In genomic region chrX:123964155-123964554, GRCh38 we compare ENCODE assay signal across 9 cellular contexts. TPM values are rescaled to one million over a fixed set of nuclear protein-coding genes. Genes with fewer than 3 reads are reported as not detected.
DNase-seq lines count a peak whose midpoint lies in the region; ATAC-seq and TF ChIP-seq lines count a peak whose summit lies in the region.
"Had no signal": no experiment of that assay in that cellular context is flagged by ENCODE, and none has a peak within 500 bp of the region (broad histone marks: within the 10 kb centered on the region; RNA-seq: fewer than 3 reads in every experiment).

No MANE protein-coding gene starts in this region.

- peaks cover 11% of the 10 kb centered on the region for H3K27me3 Mint-ChIP-seq in activated naive CD4-positive, alpha-beta T cell treated with anti-CD3 and anti-CD28 coated beads, Interleukin-2, amount 10 ng/mL, durations not matched to agents 7 days and 5 days
- H3K27me3 Mint-ChIP-seq in activated naive CD8-positive, alpha-beta T cell = no peaks in the 10 kb centered on the region
- peaks cover 29 to 35% (median 33%) of the 10 kb centered on the region in 3 donors for H3K27me3 Mint-ChIP-seq in immature natural killer cell (ENCODE audit: low read depth in 3 of 3)

- peak overlapping the region; percentile 35 to 99 (median 98) for H3K27ac ChIP-seq in upper lobe of left lung

- peak overlapping the region; percentile 100 for H3K27ac Mint-ChIP-seq in activated naive CD4-positive, alpha-beta T cell treated with anti-CD3 and anti-CD28 coated beads, Interleukin-2, amount 10 ng/mL, durations not matched to agents 7 days and 5 days
- H3K27ac Mint-ChIP-seq in activated naive CD8-positive, alpha-beta T cell = peak overlapping the region; percentile 99
- H3K27ac Mint-ChIP-seq in immature natural killer cell = peak overlapping the region; percentile 95 to 100 (median 99)

- peaks cover 2 to 14% (median 11%) of the 10 kb centered on the region in 4 donors for H3K4me1 ChIP-seq in upper lobe of left lung

- no peak for TF ChIP-seq EP300 in upper lobe of left lung (IDR thresholded peaks at IDR 0.05)

- H3K36me3 ChIP-seq in upper lobe of left lung = no peaks in the 10 kb centered on the region

- H3K9me3 ChIP-seq in upper lobe of left lung = no peaks in the 10 kb centered on the region

- no peak for TF ChIP-seq POLR2A in upper lobe of left lung (IDR thresholded peaks at IDR 0.05)

- TF ChIP-seq CTCF in upper lobe of left lung (IDR thresholded peaks at IDR 0.05) = no peak

- no peak for DNase-seq in activated naive CD4-positive, alpha-beta T cell treated with anti-CD3 and anti-CD28 coated beads, Interleukin-2, amount 10 ng/mL, durations not matched to agents 7 days and 5 days
- no peak for DNase-seq in activated naive CD4-positive, alpha-beta T cell (lab: John Stamatoyannopoulos, UW)
- DNase-seq in immature natural killer cell = no peak
- DNase-seq in upper lobe of left lung = no peak
- DNase-seq in NCI-H2196 (lab: John Stamatoyannopoulos, UW; ENCODE audit: unreplicated experiment) = no peak
- no peak for DNase-seq in NCI-H128 (lab: John Stamatoyannopoulos, UW; ENCODE audit: unreplicated experiment)
- no peak for DNase-seq in stimulated activated CD8-positive, alpha-beta memory T cell treated with anti-CD3 and anti-CD28 coated beads, Interleukin-4, amount 100 ng/mL, for 48 hours
- DNase-seq: NCI-H345 had no signal

- H3K4me3 Mint-ChIP-seq in activated naive CD4-positive, alpha-beta T cell treated with anti-CD3 and anti-CD28 coated beads, Interleukin-2, amount 10 ng/mL, durations not matched to agents 7 days and 5 days = peak overlapping the region; percentile 97
- peak overlapping the region; percentile 99 for H3K4me3 Mint-ChIP-seq in activated naive CD8-positive, alpha-beta T cell
- H3K4me3 Mint-ChIP-seq in immature natural killer cell = peak overlapping the region; percentile 93 to 99 (median 98)

- CTCF ChIA-PET in activated naive CD4-positive, alpha-beta T cell treated with anti-CD3 and anti-CD28 coated beads, Interleukin-2, amount 10 ng/mL, durations not matched to agents 7 days and 5 days (lab: Charles Lee) = no interaction called here

- H3K27me3 ChIP-seq in upper lobe of left lung = no peaks in the 10 kb centered on the region

- peaks cover 46% of the 10 kb centered on the region for H3K4me1 Mint-ChIP-seq in activated naive CD4-positive, alpha-beta T cell treated with anti-CD3 and anti-CD28 coated beads, Interleukin-2, amount 10 ng/mL, durations not matched to agents 7 days and 5 days
- peaks cover 50% of the 10 kb centered on the region for H3K4me1 Mint-ChIP-seq in activated naive CD8-positive, alpha-beta T cell (ENCODE audit: low read depth)
- H3K4me1 Mint-ChIP-seq in immature natural killer cell = peaks cover 55 to 69% of the 10 kb centered on the region in 2 donors

- WGBS in upper lobe of left lung, 2 donors = 0 to 10% methylated on average over 2 of the region's 2 CpGs

- peak overlapping the region in 2 of 4 donors; percentile 64 to 67 for H3K4me3 ChIP-seq in upper lobe of left lung

- H3K9me3 Mint-ChIP-seq in activated naive CD4-positive, alpha-beta T cell treated with anti-CD3 and anti-CD28 coated beads, Interleukin-2, amount 10 ng/mL, durations not matched to agents 7 days and 5 days = no peaks in the 10 kb centered on the region
- no peaks in the 10 kb centered on the region for H3K9me3 Mint-ChIP-seq in activated naive CD8-positive, alpha-beta T cell (ENCODE audit: low read depth)
- H3K9me3 Mint-ChIP-seq in immature natural killer cell = peaks cover 0 to 3% (median 0%) of the 10 kb centered on the region in 6 donors

- H3K36me3 Mint-ChIP-seq in activated naive CD4-positive, alpha-beta T cell treated with anti-CD3 and anti-CD28 coated beads, Interleukin-2, amount 10 ng/mL, durations not matched to agents 7 days and 5 days = peaks cover 26% of the 10 kb centered on the region
- no peaks in the 10 kb centered on the region for H3K36me3 Mint-ChIP-seq in activated naive CD8-positive, alpha-beta T cell
- peaks cover 0 to 8% (median 0%) of the 10 kb centered on the region in 3 donors for H3K36me3 Mint-ChIP-seq in immature natural killer cell

- ATAC-seq in upper lobe of left lung (ENCODE audit: low FRiP score in 2 of 2) = no peak

RNA-seq across cellular contexts. Expression of gene STAG2, which starts 2.6 kb away (rescaled TPM):
- polyA plus RNA-seq in immature natural killer cell = 10 to 100 TPM; 40.2 to 62.1 (median 52.5) TPM
- total RNA-seq in upper lobe of left lung = 100 to 1,000 TPM in 2 of 6 donors, 10 to 100 TPM in 4; 49.9 to 105 (median 68.1) TPM
